ENCODE assay signal across 20 cellular contexts in the genomic region with DNA sequence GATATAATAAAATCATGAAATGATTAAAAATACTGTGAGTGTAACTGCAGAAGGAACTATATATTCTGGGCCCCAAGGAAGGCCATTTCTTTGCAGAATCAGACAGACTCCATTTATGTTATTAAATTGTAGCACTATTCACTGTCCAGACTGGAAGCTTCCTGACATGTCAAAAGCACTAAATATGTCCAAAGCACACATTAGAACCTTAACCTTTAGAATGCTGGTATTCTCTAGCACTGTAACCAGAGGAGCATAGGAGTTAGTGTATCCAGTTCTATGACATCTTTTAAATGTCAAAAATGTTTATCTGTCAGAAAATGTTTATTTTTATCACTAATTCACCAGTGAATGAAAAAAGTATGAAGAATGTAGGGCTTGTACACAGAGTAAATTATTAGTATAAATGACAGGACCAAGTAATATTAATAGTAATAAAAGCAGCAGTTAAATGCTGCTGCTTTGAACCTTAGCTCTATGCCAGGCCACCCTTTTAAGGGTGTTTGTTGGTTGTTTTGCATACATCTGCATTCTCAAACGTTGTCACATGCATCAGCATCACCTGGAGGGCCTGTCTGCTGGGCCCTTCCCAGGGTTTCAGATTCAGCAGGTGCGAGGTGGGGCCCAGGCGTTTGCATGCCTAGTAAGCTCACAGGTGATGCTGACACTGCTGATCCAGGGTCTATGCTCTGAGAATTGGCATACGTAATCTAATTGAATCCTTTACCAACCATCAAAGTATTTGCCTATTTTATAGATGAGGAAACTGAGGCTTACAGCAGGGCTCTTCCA.
DNase-seq lines count a peak whose midpoint lies in the region; ATAC-seq, FAIRE-seq and TF ChIP-seq lines count a peak whose summit lies in the region.
"Had no signal": no experiment of that assay in that cellular context is flagged by ENCODE, and none has a peak within 500 bp of the region (broad histone marks: within the 10 kb centered on the region; RNA-seq: fewer than 3 reads in every experiment).

No MANE protein-coding gene starts in this region.

- no peaks in the 10 kb centered on the region for H3K27me3 Mint-ChIP-seq in GM23338 (ENCODE audit: insufficient read depth, low read depth, poor library complexity)
- H3K27me3 Mint-ChIP-seq: brain had no signal

- H3K4me3 ChIP-seq in GM23338 (no peak overlapping the region), OCI-LY3 (ENCODE audit: low read length) (no peak overlapping the region), stomach (no peak overlapping the region)
- H3K4me3 ChIP-seq: SJSA1, skin epidermis, tibial nerve had no signal

- no peak for TF ChIP-seq CTCF in GM23338 (conservative IDR thresholded peaks at IDR 0.05; ENCODE audit: low read depth in 2 of 2)
- no peak for TF ChIP-seq CTCF in OCI-LY3 (IDR thresholded peaks at IDR 0.05; ENCODE audit: low read depth, low read length)
- no peak for TF ChIP-seq CTCF in stomach (IDR thresholded peaks at IDR 0.05)

- FAIRE-seq in islet of Langerhans (lab: Jason Lieb, UNC), result peak; percentile 66
- no peak for FAIRE-seq in frontal cortex (lab: Jason Lieb, UNC)
- FAIRE-seq: colon, HepG2 had no signal

- H3K36me3 ChIP-seq in GM23338 (ENCODE audit: insufficient read depth) (no peaks in the 10 kb centered on the region), OCI-LY3 (replicated peaks; ENCODE audit: low read depth, low read length) (no peaks in the 10 kb centered on the region), stomach (no peaks in the 10 kb centered on the region)
- H3K36me3 ChIP-seq: SJSA1, tibial nerve, WERI-Rb-1 had no signal

- H2AFZ ChIP-seq in GM23338, result no peak overlapping the region
- H2AFZ ChIP-seq in OCI-LY3 (ENCODE audit: low read depth, low read length), result no peak overlapping the region

- TF ChIP-seq POLR2A in stomach (IDR thresholded peaks at IDR 0.05), result no peak

- DNase-seq in GM23338 (ENCODE audit: low spot score) (peak; percentile 75), NCI-H1105 (lab: John Stamatoyannopoulos, UW) (peak; percentile 10), stomach (no peak), frontal cortex (ENCODE audit: low spot score in 2 of 2) (no peak)
- DNase-seq: activated CD8-positive, alpha-beta memory T cell treated with anti-CD3 and anti-CD28 coated beads, Interleukin-2, amount 50 U/mL, for 48 hours; head of caudate nucleus; NCI-H187 treated with DMSO at 0.1 percent for 48 hours; NCI-H524 treated with DMSO at 0.1 percent for 48 hours; stimulated activated naive CD8-positive, alpha-beta T cell treated with anti-CD3 and anti-CD28 coated beads, Interleukin-15, Interleukin-2, amounts not matched to agents 100 U/mL and 50 U/mL, for 24 hours; WERI-Rb-1 had no signal

- H3K27me3 ChIP-seq in GM23338 (ENCODE audit: insufficient read depth) (no peaks in the 10 kb centered on the region), OCI-LY3 (ENCODE audit: low read depth, low read length) (no peaks in the 10 kb centered on the region), stomach (no peaks in the 10 kb centered on the region)
- H3K27me3 ChIP-seq: SJSA1, tibial nerve had no signal

- no peak overlapping the region for H3K4me3 Mint-ChIP-seq in GM23338

- TF ChIP-seq EP300 in stomach (IDR thresholded peaks at IDR 0.05), result no peak

- H3K9ac ChIP-seq in OCI-LY3 (ENCODE audit: low read length), result no peak overlapping the region

- H4K20me1 ChIP-seq in GM23338 (replicated peaks; ENCODE audit: insufficient read depth) (no peaks in the 10 kb centered on the region), OCI-LY3 (ENCODE audit: insufficient read depth, low read length) (no peaks in the 10 kb centered on the region)

- no peak overlapping the region for H3K27ac Mint-ChIP-seq in GM23338

- ATAC-seq in GM23338 (peak; percentile 91), GM18868 (IDR thresholded peaks at IDR 0.05; ENCODE audit: unreplicated experiment) (no peak)
- ATAC-seq: HepG2; Panc1; stimulated activated naive CD8-positive, alpha-beta T cell treated with anti-CD3 and anti-CD28 coated beads, Interleukin-15, Interleukin-2, amounts not matched to agents 100 U/mL and 50 U/mL, for 24 hours had no signal

- H3K9me3 ChIP-seq in OCI-LY3 (ENCODE audit: insufficient read depth, low read length), result no peaks in the 10 kb centered on the region
- no peaks in the 10 kb centered on the region for H3K9me3 ChIP-seq in stomach
- H3K9me3 ChIP-seq: SJSA1, tibial nerve had no signal

- H3K4me1 Mint-ChIP-seq in GM23338, result peaks cover 51% of the 10 kb centered on the region

- no peaks in the 10 kb centered on the region for H3K9me3 Mint-ChIP-seq in GM23338
- H3K9me3 Mint-ChIP-seq: brain had no signal

- intact Hi-C loops in stomach (cut with DNase I; ENCODE audit: low total_unique reads), result no loop called here

- H3K4me2 ChIP-seq in GM23338, result no peak overlapping the region
- peak overlapping the region; percentile 76 for H3K4me2 ChIP-seq in OCI-LY3 (ENCODE audit: low read length)

- H3K4me1 ChIP-seq in GM23338 (ENCODE audit: insufficient read depth) (peaks cover 19% of the 10 kb centered on the region), OCI-LY3 (ENCODE audit: low read length) (peaks cover 37% of the 10 kb centered on the region), stomach (peaks cover 0 to 9% (median 0%) of the 10 kb centered on the region in 4 donors)
- H3K4me1 ChIP-seq: SJSA1 had no signal

- WGBS in stomach, 5 donors, result 66 to 79% (median 71%) methylated on average over 4 of the region's 4 CpGs

- no peaks in the 10 kb centered on the region for H3K79me2 ChIP-seq in GM23338 (replicated peaks; ENCODE audit: insufficient read depth)
- no peaks in the 10 kb centered on the region for H3K79me2 ChIP-seq in OCI-LY3 (ENCODE audit: low read length)

- H3K9me2 ChIP-seq in GM23338 (ENCODE audit: insufficient read depth), result no peaks in the 10 kb centered on the region

- no peaks in the 10 kb centered on the region for H3F3A ChIP-seq in GM23338 (replicated peaks; ENCODE audit: low read depth)

- H3K36me3 Mint-ChIP-seq in GM23338 (ENCODE audit: low read depth), result no peaks in the 10 kb centered on the region
- H3K36me3 Mint-ChIP-seq: brain had no signal

- H3K27ac ChIP-seq in GM23338 (ENCODE audit: low read depth) (no peak overlapping the region), OCI-LY3 (ENCODE audit: low read length) (peak overlapping the region; percentile 88), stomach (no peak overlapping the region)
- H3K27ac ChIP-seq: SJSA1, tibial nerve, WERI-Rb-1 had no signal

TF ChIP-seq in GM23338, 12 proteins besides CTCF, POLR2A, EP300 and RAD21 (continues in another document):
- TF ChIP-seq JUNB (IDR thresholded peaks at IDR 0.05; ENCODE audit: unreplicated experiment), result no peak
- no peak for TF ChIP-seq NANOG (IDR thresholded peaks at IDR 0.05; ENCODE audit: borderline replicate concordance)
- no peak for TF ChIP-seq CREB1 (CRISPR knock-in tag; IDR thresholded peaks at IDR 0.05; ENCODE audit: low read depth)
- no peak for TF ChIP-seq EZH2phosphoT487 (IDR thresholded peaks at IDR 0.05; ENCODE audit: unreplicated experiment)
- TF ChIP-seq, protein P1, sequence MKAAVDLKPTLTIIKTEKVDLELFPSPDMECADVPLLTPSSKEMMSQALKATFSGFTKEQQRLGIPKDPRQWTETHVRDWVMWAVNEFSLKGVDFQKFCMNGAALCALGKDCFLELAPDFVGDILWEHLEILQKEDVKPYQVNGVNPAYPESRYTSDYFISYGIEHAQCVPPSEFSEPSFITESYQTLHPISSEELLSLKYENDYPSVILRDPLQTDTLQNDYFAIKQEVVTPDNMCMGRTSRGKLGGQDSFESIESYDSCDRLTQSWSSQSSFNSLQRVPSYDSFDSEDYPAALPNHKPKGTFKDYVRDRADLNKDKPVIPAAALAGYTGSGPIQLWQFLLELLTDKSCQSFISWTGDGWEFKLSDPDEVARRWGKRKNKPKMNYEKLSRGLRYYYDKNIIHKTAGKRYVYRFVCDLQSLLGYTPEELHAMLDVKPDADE (IDR thresholded peaks at IDR 0.05), result no peak
- TF ChIP-seq, protein P2, sequence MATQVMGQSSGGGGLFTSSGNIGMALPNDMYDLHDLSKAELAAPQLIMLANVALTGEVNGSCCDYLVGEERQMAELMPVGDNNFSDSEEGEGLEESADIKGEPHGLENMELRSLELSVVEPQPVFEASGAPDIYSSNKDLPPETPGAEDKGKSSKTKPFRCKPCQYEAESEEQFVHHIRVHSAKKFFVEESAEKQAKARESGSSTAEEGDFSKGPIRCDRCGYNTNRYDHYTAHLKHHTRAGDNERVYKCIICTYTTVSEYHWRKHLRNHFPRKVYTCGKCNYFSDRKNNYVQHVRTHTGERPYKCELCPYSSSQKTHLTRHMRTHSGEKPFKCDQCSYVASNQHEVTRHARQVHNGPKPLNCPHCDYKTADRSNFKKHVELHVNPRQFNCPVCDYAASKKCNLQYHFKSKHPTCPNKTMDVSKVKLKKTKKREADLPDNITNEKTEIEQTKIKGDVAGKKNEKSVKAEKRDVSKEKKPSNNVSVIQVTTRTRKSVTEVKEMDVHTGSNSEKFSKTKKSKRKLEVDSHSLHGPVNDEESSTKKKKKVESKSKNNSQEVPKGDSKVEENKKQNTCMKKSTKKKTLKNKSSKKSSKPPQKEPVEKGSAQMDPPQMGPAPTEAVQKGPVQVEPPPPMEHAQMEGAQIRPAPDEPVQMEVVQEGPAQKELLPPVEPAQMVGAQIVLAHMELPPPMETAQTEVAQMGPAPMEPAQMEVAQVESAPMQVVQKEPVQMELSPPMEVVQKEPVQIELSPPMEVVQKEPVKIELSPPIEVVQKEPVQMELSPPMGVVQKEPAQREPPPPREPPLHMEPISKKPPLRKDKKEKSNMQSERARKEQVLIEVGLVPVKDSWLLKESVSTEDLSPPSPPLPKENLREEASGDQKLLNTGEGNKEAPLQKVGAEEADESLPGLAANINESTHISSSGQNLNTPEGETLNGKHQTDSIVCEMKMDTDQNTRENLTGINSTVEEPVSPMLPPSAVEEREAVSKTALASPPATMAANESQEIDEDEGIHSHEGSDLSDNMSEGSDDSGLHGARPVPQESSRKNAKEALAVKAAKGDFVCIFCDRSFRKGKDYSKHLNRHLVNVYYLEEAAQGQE (IDR thresholded peaks at IDR 0.05; ENCODE audit: unreplicated experiment), result no peak
- TF ChIP-seq STAT1 (IDR thresholded peaks at IDR 0.05; ENCODE audit: unreplicated experiment), result no peak
- TF ChIP-seq ZNF114 (CRISPR knock-in tag; IDR thresholded peaks at IDR 0.05), result no peak

Comparison
In these comparisons a context has a peak if more than half of its experiments do, and no peak if none do; other contexts are left out.
1. DNase-seq: peak in GM23338 (single experiment) and NCI-H1105 (single experiment); none in stomach (single experiment) and frontal cortex (0 of 2).